24 cellular contexts compared by ENCODE assay signal in the genomic region with DNA sequence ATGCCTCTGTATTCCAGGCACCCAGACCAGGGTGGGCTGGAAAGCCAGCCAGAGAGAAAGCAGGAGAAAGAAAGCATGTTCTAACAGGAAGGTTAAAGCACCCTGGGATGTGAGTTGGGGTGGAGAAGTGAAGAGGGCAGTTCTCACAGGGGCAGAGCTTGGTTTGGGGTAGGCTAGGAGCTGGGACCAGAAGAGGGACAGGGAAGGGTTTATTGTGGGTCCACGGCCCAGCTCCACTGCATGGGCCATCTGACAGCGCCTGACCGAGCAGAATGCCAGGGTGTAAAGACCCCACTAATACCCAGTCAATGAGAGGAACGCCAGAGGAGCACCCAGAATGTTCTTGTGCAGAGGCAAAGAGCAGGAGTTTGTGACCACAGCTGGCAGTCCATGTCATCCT. TPM values are rescaled to one million over a fixed set of nuclear protein-coding genes. Genes with fewer than 3 reads are reported as not detected.
DNase-seq lines count a peak whose midpoint lies in the region; ATAC-seq, FAIRE-seq and TF ChIP-seq lines count a peak whose summit lies in the region.
"Had no signal": no experiment of that assay in that cellular context is flagged by ENCODE, and none has a peak within 500 bp of the region (broad histone marks: within the 10 kb centered on the region; RNA-seq: fewer than 3 reads in every experiment).

No MANE protein-coding gene starts in this region.

- TF ChIP-seq POLR2A in suprapubic skin (IDR thresholded peaks at IDR 0.05) = no peak

- no peaks in the 10 kb centered on the region for H3K36me3 ChIP-seq in RWPE2 (ENCODE audit: low read depth)
- H3K36me3 ChIP-seq in mesenchymal stem cell (ENCODE audit: control insufficient read depth in 1 of 2, insufficient read depth in 2 of 2, low read depth in 1 of 2, low read length in 2 of 2) = no peaks in the 10 kb centered on the region
- no peaks in the 10 kb centered on the region for H3K36me3 ChIP-seq in suprapubic skin
- H3K36me3 ChIP-seq: gastroesophageal sphincter, left ventricle myocardium inferior, upper lobe of left lung had no signal

- H3K4me2 ChIP-seq in mesenchymal stem cell (ENCODE audit: low read length, poor library complexity, severe bottlenecking) = no peak overlapping the region

- H4K8ac ChIP-seq in mesenchymal stem cell (ENCODE audit: low read length) = no peak overlapping the region

- no peak for ATAC-seq in RWPE2 (ENCODE audit: low read depth)
- ATAC-seq: gastroesophageal sphincter; naive thymus-derived CD4-positive, alpha-beta T cell had no signal

- no peak overlapping the region for H2BK120ac ChIP-seq in mesenchymal stem cell (ENCODE audit: low read depth, low read length)

- FAIRE-seq in RCC 7860 (lab: Jason Lieb, UNC) = no peak
- FAIRE-seq: bronchial epithelial cell, colon, GM18507 had no signal

- no peak overlapping the region for H3K23ac ChIP-seq in mesenchymal stem cell (ENCODE audit: low read length in 2 of 2)

- no peaks in the 10 kb centered on the region for H3K79me1 ChIP-seq in mesenchymal stem cell (replicated peaks; ENCODE audit: low read length, poor library complexity, severe bottlenecking)

- H3K4me3 ChIP-seq in RWPE2 (ENCODE audit: severe bottlenecking) = no peak overlapping the region
- no peak overlapping the region for H3K4me3 ChIP-seq in coronary artery
- no peak overlapping the region for H3K4me3 ChIP-seq in mesenchymal stem cell (ENCODE audit: insufficient read depth in 1 of 2, low read depth in 1 of 2, low read length in 2 of 2)
- H3K4me3 ChIP-seq in suprapubic skin = no peak overlapping the region
- H3K4me3 ChIP-seq: gastroesophageal sphincter, hepatocyte, left ventricle myocardium inferior, upper lobe of left lung had no signal

- TF ChIP-seq EP300 in suprapubic skin (IDR thresholded peaks at IDR 0.05) = no peak

- H2AK5ac ChIP-seq in mesenchymal stem cell (ENCODE audit: low read length, severe bottlenecking) = no peak overlapping the region

- no peak overlapping the region for H3K4ac ChIP-seq in mesenchymal stem cell (ENCODE audit: low read depth in 1 of 2, low read length in 2 of 2)

- no peak overlapping the region for H3K18ac ChIP-seq in mesenchymal stem cell (ENCODE audit: low read depth in 1 of 2, low read length in 2 of 2)

- H3K4me1 ChIP-seq in RWPE2 (ENCODE audit: insufficient read depth, poor library complexity, severe bottlenecking) = peaks cover 43% of the 10 kb centered on the region
- peaks cover 14% of the 10 kb centered on the region for H3K4me1 ChIP-seq in mesenchymal stem cell (ENCODE audit: control insufficient read depth, insufficient read depth, low read depth, low read length)
- H3K4me1 ChIP-seq in suprapubic skin = peaks cover 54% of the 10 kb centered on the region
- H3K4me1 ChIP-seq: left ventricle myocardium inferior had no signal

- TF ChIP-seq CTCF in RWPE2 (IDR thresholded peaks at IDR 0.05; ENCODE audit: poor library complexity, severe bottlenecking) (no peak), coronary artery (IDR thresholded peaks at IDR 0.05) (no peak), suprapubic skin (IDR thresholded peaks at IDR 0.05) (no peak)

- no peak for DNase-seq in RWPE2 (ENCODE audit: low spot score)
- DNase-seq in coronary artery (ENCODE audit: low spot score) = peak; percentile 57
- no peak for DNase-seq in mesenchymal stem cell
- peak; percentile 28 to 32 for DNase-seq in suprapubic skin (ENCODE audit: low spot score in 2 of 2)
- no peak for DNase-seq in T-helper 1 cell
- no peak for DNase-seq in RCC 7860 (ENCODE audit: low spot score)
- no peak for DNase-seq in GDM1 (lab: John Stamatoyannopoulos, UW)
- DNase-seq: activated CD4-positive, alpha-beta T cell treated with anti-CD3 and anti-CD28 coated beads, Interleukin-2, amount 50 U/mL, for 4 hours; activated naive CD4-positive, alpha-beta T cell treated with anti-CD3 and anti-CD28 coated beads, Interleukin-2, amount 10 ng/mL, durations not matched to agents 7 days and 5 days; C1 segment of cervical spinal cord; COR-L47; DMS79 treated with DMSO at 0.1 percent for 48 hours; left ventricle myocardium inferior; midbrain; naive thymus-derived CD4-positive, alpha-beta T cell; NCI-H2107; stimulated activated CD4-positive, alpha-beta T cell treated with anti-CD3 and anti-CD28 coated beads, Interleukin-1b, Interleukin-23, amount 100 ng/mL, for 48 hours; T1000 had no signal

- no peak overlapping the region for H2AFZ ChIP-seq in mesenchymal stem cell (ENCODE audit: low read depth, low read length)
- H2AFZ ChIP-seq: hepatocyte had no signal

- no peak overlapping the region for H2BK5ac ChIP-seq in mesenchymal stem cell (ENCODE audit: low read depth, low read length, poor library complexity, severe bottlenecking)

- H2BK15ac ChIP-seq in mesenchymal stem cell (ENCODE audit: low read depth, poor library complexity, severe bottlenecking) = peak overlapping the region; percentile 37

- no peak overlapping the region for H3K9ac ChIP-seq in mesenchymal stem cell (ENCODE audit: low read length)

- peak overlapping the region; percentile 73 for H3K27ac ChIP-seq in RWPE2 (ENCODE audit: poor library complexity, severe bottlenecking)
- no peak overlapping the region for H3K27ac ChIP-seq in coronary artery
- H3K27ac ChIP-seq in mesenchymal stem cell (ENCODE audit: low read length, poor library complexity, severe bottlenecking) = no peak overlapping the region
- peak overlapping the region; percentile 57 for H3K27ac ChIP-seq in suprapubic skin
- H3K27ac ChIP-seq: gastroesophageal sphincter, left ventricle myocardium inferior, upper lobe of left lung had no signal

- no peak overlapping the region for H3K14ac ChIP-seq in mesenchymal stem cell (ENCODE audit: low read length in 2 of 2)

- no peaks in the 10 kb centered on the region for H3K9me3 ChIP-seq in RWPE2 (ENCODE audit: severe bottlenecking)
- H3K9me3 ChIP-seq in mesenchymal stem cell (ENCODE audit: control insufficient read depth, low read length) = no peaks in the 10 kb centered on the region
- H3K9me3 ChIP-seq in suprapubic skin = no peaks in the 10 kb centered on the region
- H3K9me3 ChIP-seq: gastroesophageal sphincter, left ventricle myocardium inferior, upper lobe of left lung had no signal

- WGBS in mesenchymal stem cell = 93% methylated on average over 4 of the region's 4 CpGs
- WGBS in suprapubic skin = 96% methylated on average over 4 of the region's 4 CpGs

- no peak overlapping the region for H4K91ac ChIP-seq in mesenchymal stem cell (ENCODE audit: low read length)

- H2BK12ac ChIP-seq in mesenchymal stem cell (ENCODE audit: low read length in 2 of 2) = no peak overlapping the region

- H3K27me3 ChIP-seq in RWPE2 (ENCODE audit: insufficient read depth, poor library complexity, severe bottlenecking) = no peaks in the 10 kb centered on the region
- H3K27me3 ChIP-seq in mesenchymal stem cell (ENCODE audit: control insufficient read depth in 1 of 2, insufficient read depth in 1 of 2, low read length in 2 of 2) = peaks cover 0 to 12% of the 10 kb centered on the region in 2 experiments
- H3K27me3 ChIP-seq in suprapubic skin = no peaks in the 10 kb centered on the region
- H3K27me3 ChIP-seq: hepatocyte, upper lobe of left lung had no signal

RNA-seq across cellular contexts. Expression of a gene that starts 27.1 kb away (rescaled TPM):
- polyA plus RNA-seq in mesenchymal stem cell (2013, experiment 1 of 2) = 21.2 TPM
- 22.4 TPM for polyA plus RNA-seq in mesenchymal stem cell (2013, experiment 2 of 2)
- 10 to 100 TPM; 12.8 to 26.5 (median 17.7) TPM for total RNA-seq in suprapubic skin

Comparison
In these comparisons a context has a peak if more than half of its experiments do, and no peak if none do; other contexts are left out.
1. DNase-seq: peak in coronary artery (single experiment) and suprapubic skin (2 of 2); none in RWPE2 (single experiment), mesenchymal stem cell (single experiment), T-helper 1 cell (0 of 5), RCC 7860 (single experiment) and GDM1 (single experiment).
2. H3K27ac ChIP-seq: peak in RWPE2 (single experiment) and suprapubic skin (single experiment); none in coronary artery (0 of 2) and mesenchymal stem cell (single experiment).